In genomic region chr3:177816667-177817208, GRCh38 we compare ENCODE assay signal across 1 cellular context.
TF ChIP-seq lines count a peak whose summit lies in the region.

No MANE protein-coding gene starts in this region.

TF ChIP-seq in HepG2, 621 proteins besides CTCF, POLR2A, EP300 and RAD21 (continued from another document):
- TF ChIP-seq FOXP4 (CRISPR knock-in tag; IDR thresholded peaks at IDR 0.05): peak; percentile 36; the same call in 1 of the 2 replicates
- peak; percentile 60 for TF ChIP-seq TEAD3 (CRISPR knock-in tag; optimal IDR thresholded peaks at IDR 0.05; ENCODE audit: borderline replicate concordance)
- TF ChIP-seq, protein P1, sequence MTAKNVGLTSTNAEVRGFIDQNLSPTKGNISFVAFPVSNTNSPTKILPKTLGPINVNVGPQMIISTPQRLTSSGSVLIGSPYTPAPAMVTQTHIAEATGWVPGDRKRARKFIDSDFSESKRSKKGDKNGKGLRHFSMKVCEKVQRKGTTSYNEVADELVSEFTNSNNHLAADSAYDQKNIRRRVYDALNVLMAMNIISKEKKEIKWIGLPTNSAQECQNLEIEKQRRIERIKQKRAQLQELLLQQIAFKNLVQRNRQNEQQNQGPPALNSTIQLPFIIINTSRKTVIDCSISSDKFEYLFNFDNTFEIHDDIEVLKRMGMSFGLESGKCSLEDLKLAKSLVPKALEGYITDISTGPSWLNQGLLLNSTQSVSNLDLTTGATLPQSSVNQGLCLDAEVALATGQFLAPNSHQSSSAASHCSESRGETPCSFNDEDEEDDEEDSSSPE (CRISPR knock-in tag; IDR thresholded peaks at IDR 0.05): 0 out of 2 replicates have a peak, but pooled peaks have one; percentile 16
- TF ChIP-seq FOSL1 (CRISPR knock-in tag; IDR thresholded peaks at IDR 0.05; ENCODE audit: borderline replicate concordance): no peak
- TF ChIP-seq ZNF350 (CRISPR knock-in tag; IDR thresholded peaks at IDR 0.05; ENCODE audit: borderline replicate concordance, low read depth): no peak
- TF ChIP-seq, protein P2, sequence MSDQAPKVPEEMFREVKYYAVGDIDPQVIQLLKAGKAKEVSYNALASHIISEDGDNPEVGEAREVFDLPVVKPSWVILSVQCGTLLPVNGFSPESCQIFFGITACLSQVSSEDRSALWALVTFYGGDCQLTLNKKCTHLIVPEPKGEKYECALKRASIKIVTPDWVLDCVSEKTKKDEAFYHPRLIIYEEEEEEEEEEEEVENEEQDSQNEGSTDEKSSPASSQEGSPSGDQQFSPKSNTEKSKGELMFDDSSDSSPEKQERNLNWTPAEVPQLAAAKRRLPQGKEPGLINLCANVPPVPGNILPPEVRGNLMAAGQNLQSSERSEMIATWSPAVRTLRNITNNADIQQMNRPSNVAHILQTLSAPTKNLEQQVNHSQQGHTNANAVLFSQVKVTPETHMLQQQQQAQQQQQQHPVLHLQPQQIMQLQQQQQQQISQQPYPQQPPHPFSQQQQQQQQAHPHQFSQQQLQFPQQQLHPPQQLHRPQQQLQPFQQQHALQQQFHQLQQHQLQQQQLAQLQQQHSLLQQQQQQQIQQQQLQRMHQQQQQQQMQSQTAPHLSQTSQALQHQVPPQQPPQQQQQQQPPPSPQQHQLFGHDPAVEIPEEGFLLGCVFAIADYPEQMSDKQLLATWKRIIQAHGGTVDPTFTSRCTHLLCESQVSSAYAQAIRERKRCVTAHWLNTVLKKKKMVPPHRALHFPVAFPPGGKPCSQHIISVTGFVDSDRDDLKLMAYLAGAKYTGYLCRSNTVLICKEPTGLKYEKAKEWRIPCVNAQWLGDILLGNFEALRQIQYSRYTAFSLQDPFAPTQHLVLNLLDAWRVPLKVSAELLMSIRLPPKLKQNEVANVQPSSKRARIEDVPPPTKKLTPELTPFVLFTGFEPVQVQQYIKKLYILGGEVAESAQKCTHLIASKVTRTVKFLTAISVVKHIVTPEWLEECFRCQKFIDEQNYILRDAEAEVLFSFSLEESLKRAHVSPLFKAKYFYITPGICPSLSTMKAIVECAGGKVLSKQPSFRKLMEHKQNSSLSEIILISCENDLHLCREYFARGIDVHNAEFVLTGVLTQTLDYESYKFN (CRISPR knock-in tag; conservative IDR thresholded peaks at IDR 0.05): peak; percentile 45; the same call in 1 of the 2 replicates
- no peak for TF ChIP-seq NFE2L2 (IDR thresholded peaks at IDR 0.05; ENCODE audit: low read length)
- peak; percentile 42; the same call in 1 of the 2 replicates for TF ChIP-seq PPARG (CRISPR knock-in tag; conservative IDR thresholded peaks at IDR 0.05)
- TF ChIP-seq, protein P3, sequence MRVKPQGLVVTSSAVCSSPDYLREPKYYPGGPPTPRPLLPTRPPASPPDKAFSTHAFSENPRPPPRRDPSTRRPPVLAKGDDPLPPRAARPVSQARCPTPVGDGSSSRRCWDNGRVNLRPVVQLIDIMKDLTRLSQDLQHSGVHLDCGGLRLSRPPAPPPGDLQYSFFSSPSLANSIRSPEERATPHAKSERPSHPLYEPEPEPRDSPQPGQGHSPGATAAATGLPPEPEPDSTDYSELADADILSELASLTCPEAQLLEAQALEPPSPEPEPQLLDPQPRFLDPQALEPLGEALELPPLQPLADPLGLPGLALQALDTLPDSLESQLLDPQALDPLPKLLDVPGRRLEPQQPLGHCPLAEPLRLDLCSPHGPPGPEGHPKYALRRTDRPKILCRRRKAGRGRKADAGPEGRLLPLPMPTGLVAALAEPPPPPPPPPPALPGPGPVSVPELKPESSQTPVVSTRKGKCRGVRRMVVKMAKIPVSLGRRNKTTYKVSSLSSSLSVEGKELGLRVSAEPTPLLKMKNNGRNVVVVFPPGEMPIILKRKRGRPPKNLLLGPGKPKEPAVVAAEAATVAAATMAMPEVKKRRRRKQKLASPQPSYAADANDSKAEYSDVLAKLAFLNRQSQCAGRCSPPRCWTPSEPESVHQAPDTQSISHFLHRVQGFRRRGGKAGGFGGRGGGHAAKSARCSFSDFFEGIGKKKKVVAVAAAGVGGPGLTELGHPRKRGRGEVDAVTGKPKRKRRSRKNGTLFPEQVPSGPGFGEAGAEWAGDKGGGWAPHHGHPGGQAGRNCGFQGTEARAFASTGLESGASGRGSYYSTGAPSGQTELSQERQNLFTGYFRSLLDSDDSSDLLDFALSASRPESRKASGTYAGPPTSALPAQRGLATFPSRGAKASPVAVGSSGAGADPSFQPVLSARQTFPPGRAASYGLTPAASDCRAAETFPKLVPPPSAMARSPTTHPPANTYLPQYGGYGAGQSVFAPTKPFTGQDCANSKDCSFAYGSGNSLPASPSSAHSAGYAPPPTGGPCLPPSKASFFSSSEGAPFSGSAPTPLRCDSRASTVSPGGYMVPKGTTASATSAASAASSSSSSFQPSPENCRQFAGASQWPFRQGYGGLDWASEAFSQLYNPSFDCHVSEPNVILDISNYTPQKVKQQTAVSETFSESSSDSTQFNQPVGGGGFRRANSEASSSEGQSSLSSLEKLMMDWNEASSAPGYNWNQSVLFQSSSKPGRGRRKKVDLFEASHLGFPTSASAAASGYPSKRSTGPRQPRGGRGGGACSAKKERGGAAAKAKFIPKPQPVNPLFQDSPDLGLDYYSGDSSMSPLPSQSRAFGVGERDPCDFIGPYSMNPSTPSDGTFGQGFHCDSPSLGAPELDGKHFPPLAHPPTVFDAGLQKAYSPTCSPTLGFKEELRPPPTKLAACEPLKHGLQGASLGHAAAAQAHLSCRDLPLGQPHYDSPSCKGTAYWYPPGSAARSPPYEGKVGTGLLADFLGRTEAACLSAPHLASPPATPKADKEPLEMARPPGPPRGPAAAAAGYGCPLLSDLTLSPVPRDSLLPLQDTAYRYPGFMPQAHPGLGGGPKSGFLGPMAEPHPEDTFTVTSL (CRISPR knock-in tag; IDR thresholded peaks at IDR 0.05; ENCODE audit: borderline replicate concordance): 0 out of 2 replicates have a peak, but pooled peaks have one; percentile 37
- TF ChIP-seq PHF5A (CRISPR knock-in tag; IDR thresholded peaks at IDR 0.05; ENCODE audit: low read depth, unreplicated experiment): no peak
